In the genomic region with DNA sequence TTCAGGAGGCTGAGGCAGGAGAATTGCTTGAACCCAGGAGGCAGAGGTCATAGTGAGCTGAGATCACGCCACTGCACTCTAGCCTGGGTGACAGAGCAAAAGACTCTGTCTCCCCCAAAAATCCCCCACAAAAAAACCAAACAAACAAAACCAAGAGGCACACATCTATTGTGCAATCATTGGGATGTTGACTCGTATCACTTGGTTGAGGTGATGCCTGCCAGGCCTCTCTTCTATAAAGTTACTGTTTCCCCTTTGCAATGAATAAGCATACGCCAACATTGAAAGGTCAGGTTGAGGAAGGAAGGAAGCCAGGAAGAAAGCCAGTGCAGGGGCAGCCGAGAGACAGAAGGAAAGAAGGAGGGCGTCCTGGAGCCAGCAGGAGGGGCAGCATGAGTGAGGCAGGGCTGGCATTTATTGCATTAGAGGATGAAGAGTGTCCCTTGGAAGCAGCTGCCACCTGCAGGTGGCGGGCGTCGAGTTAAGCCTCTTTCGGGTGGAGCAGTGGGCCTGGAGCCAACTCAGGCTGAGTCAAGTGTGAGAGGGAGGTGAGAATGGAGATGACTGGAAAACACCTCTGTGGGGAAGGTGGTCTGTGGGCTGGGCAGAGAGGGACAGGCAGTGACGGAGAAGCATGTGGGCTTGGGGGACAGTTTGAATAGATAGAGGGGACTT, we compare ENCODE assay signal across 8 cellular contexts. TPM values are rescaled to one million over a fixed set of nuclear protein-coding genes. Genes with fewer than 3 reads are reported as not detected.
DNase-seq lines count a peak whose midpoint lies in the region; ATAC-seq and TF ChIP-seq lines count a peak whose summit lies in the region.

No MANE protein-coding gene starts in this region.

- H3K4me3 ChIP-seq in Karpas-422 (ENCODE audit: low read length) (no peak overlapping the region), endodermal cell (ENCODE audit: low read length) (no peak overlapping the region), parathyroid adenoma (ENCODE audit: low read depth, low read length) (no peak overlapping the region)

- TF ChIP-seq CTCF in endodermal cell (conservative IDR thresholded peaks at IDR 0.05) (peak; percentile 78), parathyroid adenoma (IDR thresholded peaks at IDR 0.05) (peak; percentile 14)

- WGBS in endodermal cell (ENCODE audit: insufficient coverage in 1 of 2, insufficient read length in 1 of 2), 2 experiments = 48 to 55% methylated on average over 8 to 10 of the region's 10 CpGs

- no peak overlapping the region for H3K27ac ChIP-seq in Karpas-422 (ENCODE audit: low read length)
- no peak overlapping the region for H3K27ac ChIP-seq in endodermal cell (ENCODE audit: low read depth, low read length)
- H3K27ac ChIP-seq in parathyroid adenoma = no peak overlapping the region

- peaks cover 3% of the 10 kb centered on the region for H3K4me1 Mint-ChIP-seq in endodermal cell
- peaks cover 14% of the 10 kb centered on the region for H3K4me1 Mint-ChIP-seq in stimulated activated memory B cell treated with anti-CD40 and anti-IgM and Interleukin-4, amounts not matched to agents 10 μg/mL and 1 μg/mL and 100 μg/mL, for 72 hours

- no peaks in the 10 kb centered on the region for H3K36me3 Mint-ChIP-seq in endodermal cell (ENCODE audit: low read depth)
- no peaks in the 10 kb centered on the region for H3K36me3 Mint-ChIP-seq in stimulated activated memory B cell treated with anti-CD40 and anti-IgM and Interleukin-4, amounts not matched to agents 10 μg/mL and 1 μg/mL and 100 μg/mL, for 72 hours

- H3K27me3 ChIP-seq in Karpas-422 (ENCODE audit: low read length) (0 out of 2 replicates have a peak, but pooled peaks cover 2% of the 10 kb centered on the region), endodermal cell (ENCODE audit: control insufficient read depth, insufficient read depth, low read length, poor library complexity, severe bottlenecking) (no peaks in the 10 kb centered on the region), parathyroid adenoma (ENCODE audit: control insufficient read depth, insufficient read depth, low read length) (no peaks in the 10 kb centered on the region)

- peak; percentile 74 for DNase-seq in ELF-1 (ENCODE audit: low read depth, low spot score)
- DNase-seq in Karpas-422 = peak; percentile 82
- DNase-seq in RPMI8226 = peak; percentile 95
- DNase-seq in endodermal cell = peak; percentile 90
- no peak for DNase-seq in GF-D8 (lab: John Stamatoyannopoulos, UW)

- H3K9me3 Mint-ChIP-seq in endodermal cell = no peaks in the 10 kb centered on the region
- H3K9me3 Mint-ChIP-seq in stimulated activated memory B cell treated with anti-CD40 and anti-IgM and Interleukin-4, amounts not matched to agents 10 μg/mL and 1 μg/mL and 100 μg/mL, for 72 hours = no peaks in the 10 kb centered on the region

- H2AFZ ChIP-seq in Karpas-422 (ENCODE audit: low read length) = no peak overlapping the region
- no peak overlapping the region for H2AFZ ChIP-seq in parathyroid adenoma

- H3K9me3 ChIP-seq in Karpas-422 (ENCODE audit: low read length) = no peaks in the 10 kb centered on the region
- H3K9me3 ChIP-seq in endodermal cell (ENCODE audit: control insufficient read depth, low read length) = no peaks in the 10 kb centered on the region
- H3K9me3 ChIP-seq in parathyroid adenoma (ENCODE audit: control insufficient read depth, low read length) = no peaks in the 10 kb centered on the region

- ATAC-seq in HG03025 (IDR thresholded peaks at IDR 0.05; ENCODE audit: low FRiP score, unreplicated experiment) = no peak
- no peak for ATAC-seq in stimulated activated memory B cell treated with anti-CD40 and anti-IgM and Interleukin-4, amounts not matched to agents 10 μg/mL and 1 μg/mL and 100 μg/mL, for 72 hours

- no peak overlapping the region for H3K9ac ChIP-seq in Karpas-422 (ENCODE audit: low read length)
- no peak overlapping the region for H3K9ac ChIP-seq in endodermal cell (ENCODE audit: extremely low read depth, low read length, poor library complexity, severe bottlenecking)
- no peak overlapping the region for H3K9ac ChIP-seq in parathyroid adenoma

- H3K79me2 ChIP-seq in Karpas-422 (ENCODE audit: low read length) = no peaks in the 10 kb centered on the region
- H3K79me2 ChIP-seq in parathyroid adenoma = no peaks in the 10 kb centered on the region

- H3K36me3 ChIP-seq in Karpas-422 (ENCODE audit: insufficient read depth, low read length) (no peaks in the 10 kb centered on the region), endodermal cell (ENCODE audit: control insufficient read depth, insufficient read depth, low read length) (no peaks in the 10 kb centered on the region), parathyroid adenoma (ENCODE audit: control insufficient read depth, insufficient read depth, low read length) (no peaks in the 10 kb centered on the region)

- H3K4me3 Mint-ChIP-seq in endodermal cell = no peak overlapping the region
- no peak overlapping the region for H3K4me3 Mint-ChIP-seq in stimulated activated memory B cell treated with anti-CD40 and anti-IgM and Interleukin-4, amounts not matched to agents 10 μg/mL and 1 μg/mL and 100 μg/mL, for 72 hours

- no peaks in the 10 kb centered on the region for H4K20me1 ChIP-seq in Karpas-422 (ENCODE audit: insufficient read depth, low read depth, low read length)

- no peak overlapping the region for H3K27ac Mint-ChIP-seq in endodermal cell
- H3K27ac Mint-ChIP-seq in stimulated activated memory B cell treated with anti-CD40 and anti-IgM and Interleukin-4, amounts not matched to agents 10 μg/mL and 1 μg/mL and 100 μg/mL, for 72 hours = no peak overlapping the region

- peaks cover 13% of the 10 kb centered on the region for H3K27me3 Mint-ChIP-seq in endodermal cell (ENCODE audit: insufficient read depth)
- peaks cover 26% of the 10 kb centered on the region for H3K27me3 Mint-ChIP-seq in stimulated activated memory B cell treated with anti-CD40 and anti-IgM and Interleukin-4, amounts not matched to agents 10 μg/mL and 1 μg/mL and 100 μg/mL, for 72 hours

- H3K9me2 ChIP-seq in Karpas-422 (replicated peaks; ENCODE audit: insufficient read depth, low read length) = no peaks in the 10 kb centered on the region

- H3K4me1 ChIP-seq in Karpas-422 (ENCODE audit: low read length) = no peaks in the 10 kb centered on the region; the same call in 1 of the 2 replicates
- H3K4me1 ChIP-seq in endodermal cell (ENCODE audit: control insufficient read depth, insufficient read depth, low read length) = no peaks in the 10 kb centered on the region
- H3K4me1 ChIP-seq in parathyroid adenoma = no peaks in the 10 kb centered on the region

- H3K4me2 ChIP-seq in Karpas-422 (ENCODE audit: low read depth, low read length, poor library complexity, severe bottlenecking) = no peak overlapping the region
- H3K4me2 ChIP-seq in parathyroid adenoma (ENCODE audit: low read length) = no peak overlapping the region

RNA-seq across cellular contexts. Expression of a gene that starts 8.3 kb away (rescaled TPM):
- 0.11 TPM in 1 of 2 replicates, not detected in the other for total RNA-seq in Karpas-422 (2014; rRNA removed; shearing (Covaris generic); ENCODE audit: low replicate concordance)
- total RNA-seq in endodermal cell = 1 to 10 TPM; 1.8 to 3.3 TPM
- polyA plus RNA-seq in endodermal cell (2013, experiment 1 of 2) = 3.4 TPM
- polyA plus RNA-seq in endodermal cell (2013, experiment 2 of 2) = 3.3 TPM
